2 cellular contexts compared by ENCODE assay signal in the genomic region with DNA sequence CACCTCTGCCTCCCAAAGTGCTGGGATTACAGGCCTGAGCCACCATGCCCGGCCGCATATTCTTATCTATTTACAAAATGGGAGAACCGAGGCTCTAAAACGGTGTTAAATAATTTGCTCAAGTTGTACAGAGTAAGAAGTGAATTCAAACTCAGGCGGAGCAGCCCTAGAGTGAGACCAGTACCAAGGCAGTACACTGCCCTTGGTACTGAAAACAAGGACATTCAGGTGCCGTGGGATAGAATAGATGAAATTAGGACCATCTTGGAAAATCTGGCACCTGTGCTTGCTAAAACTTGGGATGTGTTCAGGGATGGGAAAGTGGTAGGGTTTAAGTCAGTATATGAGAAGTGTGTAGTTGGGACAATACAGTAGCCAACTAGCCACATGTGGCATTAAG.
TF ChIP-seq lines count a peak whose summit lies in the region.

No MANE protein-coding gene starts in this region.

TF ChIP-seq in HepG2, 621 proteins besides CTCF, POLR2A, EP300 and RAD21:
- TF ChIP-seq, protein P1, sequence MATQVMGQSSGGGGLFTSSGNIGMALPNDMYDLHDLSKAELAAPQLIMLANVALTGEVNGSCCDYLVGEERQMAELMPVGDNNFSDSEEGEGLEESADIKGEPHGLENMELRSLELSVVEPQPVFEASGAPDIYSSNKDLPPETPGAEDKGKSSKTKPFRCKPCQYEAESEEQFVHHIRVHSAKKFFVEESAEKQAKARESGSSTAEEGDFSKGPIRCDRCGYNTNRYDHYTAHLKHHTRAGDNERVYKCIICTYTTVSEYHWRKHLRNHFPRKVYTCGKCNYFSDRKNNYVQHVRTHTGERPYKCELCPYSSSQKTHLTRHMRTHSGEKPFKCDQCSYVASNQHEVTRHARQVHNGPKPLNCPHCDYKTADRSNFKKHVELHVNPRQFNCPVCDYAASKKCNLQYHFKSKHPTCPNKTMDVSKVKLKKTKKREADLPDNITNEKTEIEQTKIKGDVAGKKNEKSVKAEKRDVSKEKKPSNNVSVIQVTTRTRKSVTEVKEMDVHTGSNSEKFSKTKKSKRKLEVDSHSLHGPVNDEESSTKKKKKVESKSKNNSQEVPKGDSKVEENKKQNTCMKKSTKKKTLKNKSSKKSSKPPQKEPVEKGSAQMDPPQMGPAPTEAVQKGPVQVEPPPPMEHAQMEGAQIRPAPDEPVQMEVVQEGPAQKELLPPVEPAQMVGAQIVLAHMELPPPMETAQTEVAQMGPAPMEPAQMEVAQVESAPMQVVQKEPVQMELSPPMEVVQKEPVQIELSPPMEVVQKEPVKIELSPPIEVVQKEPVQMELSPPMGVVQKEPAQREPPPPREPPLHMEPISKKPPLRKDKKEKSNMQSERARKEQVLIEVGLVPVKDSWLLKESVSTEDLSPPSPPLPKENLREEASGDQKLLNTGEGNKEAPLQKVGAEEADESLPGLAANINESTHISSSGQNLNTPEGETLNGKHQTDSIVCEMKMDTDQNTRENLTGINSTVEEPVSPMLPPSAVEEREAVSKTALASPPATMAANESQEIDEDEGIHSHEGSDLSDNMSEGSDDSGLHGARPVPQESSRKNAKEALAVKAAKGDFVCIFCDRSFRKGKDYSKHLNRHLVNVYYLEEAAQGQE (IDR thresholded peaks at IDR 0.05; ENCODE audit: borderline replicate concordance in 1 of 2, low read depth in 1 of 2, low read length in 2 of 2), result peak in 1 of 2 experiments; percentile 63; a peak in 2 of 4 replicates
- no peak for TF ChIP-seq CEBPG (CRISPR knock-in tag; IDR thresholded peaks at IDR 0.05)

TF ChIP-seq in WTC11, 78 proteins besides CTCF, POLR2A, EP300 and RAD21 (continued from another document):
- TF ChIP-seq, protein P2, sequence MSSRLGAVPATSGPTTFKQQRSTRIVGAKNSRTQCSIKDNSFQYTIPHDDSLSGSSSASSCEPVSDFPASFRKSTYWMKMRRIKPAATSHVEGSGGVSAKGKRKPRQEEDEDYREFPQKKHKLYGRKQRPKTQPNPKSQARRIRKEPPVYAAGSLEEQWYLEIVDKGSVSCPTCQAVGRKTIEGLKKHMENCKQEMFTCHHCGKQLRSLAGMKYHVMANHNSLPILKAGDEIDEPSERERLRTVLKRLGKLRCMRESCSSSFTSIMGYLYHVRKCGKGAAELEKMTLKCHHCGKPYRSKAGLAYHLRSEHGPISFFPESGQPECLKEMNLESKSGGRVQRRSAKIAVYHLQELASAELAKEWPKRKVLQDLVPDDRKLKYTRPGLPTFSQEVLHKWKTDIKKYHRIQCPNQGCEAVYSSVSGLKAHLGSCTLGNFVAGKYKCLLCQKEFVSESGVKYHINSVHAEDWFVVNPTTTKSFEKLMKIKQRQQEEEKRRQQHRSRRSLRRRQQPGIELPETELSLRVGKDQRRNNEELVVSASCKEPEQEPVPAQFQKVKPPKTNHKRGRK (CRISPR knock-in tag; IDR thresholded peaks at IDR 0.05; ENCODE audit: borderline replicate concordance), result no peak
- no peak for TF ChIP-seq SMAD3 (CRISPR knock-in tag; IDR thresholded peaks at IDR 0.05; ENCODE audit: borderline replicate concordance)
